36 cellular contexts compared by ENCODE assay signal in genomic region chr12:25872137-25872536, GRCh38.
"Had no signal": no experiment of that assay in that cellular context is flagged by ENCODE, and none has a peak within 500 bp of the region (broad histone marks: within the 10 kb centered on the region; RNA-seq: fewer than 3 reads in every experiment).

No MANE protein-coding gene starts in this region.

- H3K4me1 ChIP-seq: ascending aorta had no signal

- H3K27ac Mint-ChIP-seq: activated B cell treated with CpG ODN at 0.5 μM for 24 hours; activated CD4-positive, alpha-beta memory T cell treated with anti-CD3 and anti-CD28 coated beads for 36 hours; activated CD4-positive, alpha-beta T cell treated with anti-CD3 and anti-CD28 coated beads, Interleukin-2, amount 10 ng/mL, durations not matched to agents 24 days and 14 days; activated CD8-positive, alpha-beta T cell treated with anti-CD3 and anti-CD28 coated beads for 36 hours; activated naive CD4-positive, alpha-beta T cell treated with anti-CD3 and anti-CD28 coated beads for 36 hours; activated naive CD4-positive, alpha-beta T cell treated with anti-CD3 and anti-CD28 coated beads, Interleukin-2, amount 50 U/mL, for 72 hours; activated naive CD8-positive, alpha-beta T cell treated with anti-CD3 and anti-CD28 coated beads, Interleukin-2, amount 10 ng/mL, durations not matched to agents 7 days and 5 days; activated naive CD8-positive, alpha-beta T cell treated with anti-CD3 and anti-CD28 coated beads, Interleukin-2, amount 50 U/mL, for 24 hours; activated T-cell treated with anti-CD3 and anti-CD28 coated beads, Interleukin-2, amount 50 U/mL, for 72 hours; activated T-helper 1 cell treated with anti-CD3 and anti-CD28 coated beads, Interleukin-12 subunit alpha, Interleukin-12 subunit beta, Interleukin-2, Interleukin-4 antibody, amounts not matched to agents 30 ng/mL and 10 ng/mL and 1 ng/mL, durations not matched to agents 14 hours and 24 hours and 36 hours; activated T-helper 17 cell treated with anti-CD3 and anti-CD28 coated beads, Interleukin-2, amount 50 U/mL, for 72 hours; brain; T-helper 1 cell treated with Interleukin-12 subunit alpha and Interleukin-12 subunit beta and Interleukin-4 antibody, amounts not matched to agents 30 μg/mL and 1 μg/mL, for 36 hours; T-helper 2 cell treated with Interferon-gamma antibody and Interleukin-4, amounts not matched to agents 5 μg/mL and 100 μg/mL, for 36 hours had no signal

- DNase-seq: activated B cell treated with CpG ODN at 0.5 μM for 24 hours; activated CD4-positive, alpha-beta memory T cell treated with anti-CD3 and anti-CD28 coated beads for 36 hours; activated CD4-positive, alpha-beta T cell treated with anti-CD3 and anti-CD28 coated beads for 4 hours; activated CD4-positive, alpha-beta T cell treated with anti-CD3 and anti-CD28 coated beads, Interleukin-2, amount 10 ng/mL, durations not matched to agents 24 days and 14 days; activated CD4-positive, alpha-beta T cell treated with anti-CD3 and anti-CD28 coated beads, Interleukin-2, amount 50 U/mL, for 1 hour; activated CD4-positive, alpha-beta T cell treated with anti-CD3 and anti-CD28 coated beads, Interleukin-2, amount 50 U/mL, for 4 hours; activated CD4-positive, CD25-positive, alpha-beta regulatory T cell treated with anti-CD3 and anti-CD28 coated beads, Interleukin-2, amount 50 U/mL, for 72 hours; activated CD8-positive, alpha-beta memory T cell treated with anti-CD3 and anti-CD28 coated beads, Interleukin-2, amount 50 U/mL, for 4 hours; activated CD8-positive, alpha-beta T cell treated with anti-CD3 and anti-CD28 coated beads for 36 hours; activated effector memory CD4-positive, alpha-beta T cell treated with anti-CD3 and anti-CD28 coated beads, Interleukin-2, amount 50 U/mL, for 16 hours; activated gamma-delta T cell treated with Interleukin-2 at 50 U/mL for 16 hours; activated naive CD4-positive, alpha-beta T cell; activated naive CD4-positive, alpha-beta T cell treated with anti-CD3 and anti-CD28 coated beads for 36 hours; activated naive CD4-positive, alpha-beta T cell treated with anti-CD3 and anti-CD28 coated beads, Interleukin-2, amount 50 U/mL, for 16 hours; activated naive CD8-positive, alpha-beta T cell treated with anti-CD3 and anti-CD28 coated beads, Interleukin-2, amount 10 ng/mL, durations not matched to agents 7 days and 5 days; activated naive CD8-positive, alpha-beta T cell treated with anti-CD3 and anti-CD28 coated beads, Interleukin-2, amount 50 U/mL, for 24 hours; activated T-cell treated with anti-CD3 and anti-CD28 coated beads for 4 hours; activated T-cell treated with anti-CD3 and anti-CD28 coated beads, Interleukin-2, amount 50 U/mL, for 1 hour; activated T-cell treated with anti-CD3 and anti-CD28 coated beads, Interleukin-2, amount 50 U/mL, for 4 hours; activated T-cell treated with anti-CD3 and anti-CD28 coated beads, Interleukin-2, amount 50 U/mL, for 72 hours; amygdala; anterior cingulate cortex; caudate nucleus; cerebellar nuclear complex; T-helper 2 cell; T-helper 9 cell had no signal

- H3K4me3 ChIP-seq: ascending aorta, cardiac muscle cell had no signal

- ATAC-seq: activated CD8-positive, alpha-beta T cell treated with anti-CD3 and anti-CD28 coated beads for 36 hours; activated naive CD4-positive, alpha-beta T cell treated with anti-CD3 and anti-CD28 coated beads, Interleukin-2, amount 50 U/mL, for 72 hours; activated naive CD8-positive, alpha-beta T cell treated with anti-CD3 and anti-CD28 coated beads, Interleukin-2, amount 50 U/mL, for 24 hours; activated T-cell treated with anti-CD3 and anti-CD28 coated beads, Interleukin-2, amount 50 U/mL, for 4 hours; activated T-cell treated with anti-CD3 and anti-CD28 coated beads, Interleukin-2, amount 50 U/mL, for 72 hours; activated T-helper 17 cell treated with anti-CD3 and anti-CD28 coated beads, Interleukin-2, amount 50 U/mL, for 72 hours had no signal

- H3K36me3 ChIP-seq: ascending aorta, cardiac muscle cell had no signal

- H3K4me1 Mint-ChIP-seq: activated B cell treated with CpG ODN at 0.5 μM for 24 hours; activated CD4-positive, alpha-beta T cell treated with anti-CD3 and anti-CD28 coated beads, Interleukin-2, amount 10 ng/mL, durations not matched to agents 24 days and 14 days; activated naive CD8-positive, alpha-beta T cell treated with anti-CD3 and anti-CD28 coated beads, Interleukin-2, amount 10 ng/mL, durations not matched to agents 7 days and 5 days; activated naive CD8-positive, alpha-beta T cell treated with anti-CD3 and anti-CD28 coated beads, Interleukin-2, amount 50 U/mL, for 24 hours; activated T-helper 17 cell treated with anti-CD3 and anti-CD28 coated beads, Interleukin-2, amount 50 U/mL, for 72 hours; brain; central memory CD8-positive, alpha-beta T cell had no signal

- H3K36me3 Mint-ChIP-seq: activated CD4-positive, alpha-beta memory T cell treated with anti-CD3 and anti-CD28 coated beads for 36 hours; activated naive CD8-positive, alpha-beta T cell treated with anti-CD3 and anti-CD28 coated beads, Interleukin-2, amount 10 ng/mL, durations not matched to agents 7 days and 5 days; brain had no signal

- H3K4me3 Mint-ChIP-seq: activated B cell treated with CpG ODN at 0.5 μM for 24 hours; activated CD4-positive, alpha-beta memory T cell treated with anti-CD3 and anti-CD28 coated beads for 36 hours; activated CD4-positive, alpha-beta T cell treated with anti-CD3 and anti-CD28 coated beads, Interleukin-2, amount 10 ng/mL, durations not matched to agents 24 days and 14 days; activated CD8-positive, alpha-beta T cell treated with anti-CD3 and anti-CD28 coated beads for 36 hours; activated naive CD4-positive, alpha-beta T cell treated with anti-CD3 and anti-CD28 coated beads for 36 hours; activated naive CD8-positive, alpha-beta T cell treated with anti-CD3 and anti-CD28 coated beads, Interleukin-2, amount 10 ng/mL, durations not matched to agents 7 days and 5 days; activated naive CD8-positive, alpha-beta T cell treated with anti-CD3 and anti-CD28 coated beads, Interleukin-2, amount 50 U/mL, for 24 hours; activated T-cell treated with anti-CD3 and anti-CD28 coated beads, Interleukin-2, amount 50 U/mL, for 4 hours; activated T-cell treated with anti-CD3 and anti-CD28 coated beads, Interleukin-2, amount 50 U/mL, for 72 hours; activated T-helper 1 cell treated with anti-CD3 and anti-CD28 coated beads, Interleukin-12 subunit alpha, Interleukin-12 subunit beta, Interleukin-2, Interleukin-4 antibody, amounts not matched to agents 30 ng/mL and 10 ng/mL and 1 ng/mL, durations not matched to agents 14 hours and 24 hours and 36 hours; activated T-helper 17 cell treated with anti-CD3 and anti-CD28 coated beads, Interleukin-2, amount 50 U/mL, for 72 hours; brain; central memory CD8-positive, alpha-beta T cell; T-helper 1 cell treated with Interleukin-12 subunit alpha and Interleukin-12 subunit beta and Interleukin-4 antibody, amounts not matched to agents 30 μg/mL and 1 μg/mL, for 36 hours; T-helper 2 cell treated with Interferon-gamma antibody and Interleukin-4, amounts not matched to agents 5 μg/mL and 100 μg/mL, for 36 hours had no signal

- H3K27me3 Mint-ChIP-seq: activated B cell treated with CpG ODN at 0.5 μM for 24 hours; activated CD8-positive, alpha-beta T cell treated with anti-CD3 and anti-CD28 coated beads for 36 hours; activated naive CD8-positive, alpha-beta T cell treated with anti-CD3 and anti-CD28 coated beads, Interleukin-2, amount 50 U/mL, for 24 hours; activated T-helper 17 cell treated with anti-CD3 and anti-CD28 coated beads, Interleukin-2, amount 50 U/mL, for 72 hours; central memory CD8-positive, alpha-beta T cell had no signal

- H3K9me3 Mint-ChIP-seq: activated CD4-positive, alpha-beta memory T cell treated with anti-CD3 and anti-CD28 coated beads for 36 hours; activated CD4-positive, alpha-beta T cell treated with anti-CD3 and anti-CD28 coated beads, Interleukin-2, amount 10 ng/mL, durations not matched to agents 24 days and 14 days; activated naive CD8-positive, alpha-beta T cell treated with anti-CD3 and anti-CD28 coated beads, Interleukin-2, amount 10 ng/mL, durations not matched to agents 7 days and 5 days; activated T-helper 1 cell treated with anti-CD3 and anti-CD28 coated beads, Interleukin-12 subunit alpha, Interleukin-12 subunit beta, Interleukin-2, Interleukin-4 antibody, amounts not matched to agents 30 ng/mL and 10 ng/mL and 1 ng/mL, durations not matched to agents 14 hours and 24 hours and 36 hours; activated T-helper 17 cell treated with anti-CD3 and anti-CD28 coated beads, Interleukin-2, amount 50 U/mL, for 72 hours; T-helper 1 cell treated with Interleukin-12 subunit alpha and Interleukin-12 subunit beta and Interleukin-4 antibody, amounts not matched to agents 30 μg/mL and 1 μg/mL, for 36 hours; T-helper 2 cell treated with Interferon-gamma antibody and Interleukin-4, amounts not matched to agents 5 μg/mL and 100 μg/mL, for 36 hours had no signal

- H3K27ac ChIP-seq: ascending aorta, cardiac muscle cell, VCaP had no signal

- H3K27me3 ChIP-seq: ascending aorta, cardiac muscle cell had no signal
